21 cellular contexts compared by ENCODE assay signal in genomic region chr11:498297-499181, GRCh38. TPM values are rescaled to one million over a fixed set of nuclear protein-coding genes. Genes with fewer than 3 reads are reported as not detected.
A peak's percentile ranks its signal among the peaks of the same experiment; 100 is the strongest.
DNase-seq lines count a peak whose midpoint lies in the region; ATAC-seq and TF ChIP-seq lines count a peak whose summit lies in the region.
"Had no signal": no experiment of that assay in that cellular context is flagged by ENCODE, and none has a peak within 500 bp of the region (broad histone marks: within the 10 kb centered on the region; RNA-seq: fewer than 3 reads in every experiment).

No MANE protein-coding gene starts in this region.

- H2AFZ ChIP-seq in PC-3 (ENCODE audit: low read length) = no peak overlapping the region
- H2AFZ ChIP-seq: hepatocyte, PC-9 had no signal

- ATAC-seq in PC-3 (no peak), GM18870 (IDR thresholded peaks at IDR 0.05; ENCODE audit: unreplicated experiment) (no peak)

- H3K79me2 ChIP-seq in PC-3 (ENCODE audit: low read length) = peaks cover 5% of the 10 kb centered on the region

- H3K4me1 ChIP-seq in PC-3 (ENCODE audit: insufficient read depth, low read length) = no peaks in the 10 kb centered on the region
- peaks cover 81% of the 10 kb centered on the region for H3K4me1 ChIP-seq in left ventricle myocardium inferior

- DNase-seq in Ammon's horn (ENCODE audit: low spot score) (peak; percentile 2), PC-3 (no peak), left ventricle myocardium inferior (no peak), NCI-H1436 (lab: John Stamatoyannopoulos, UW) (no peak)
- DNase-seq in stimulated activated CD4-positive, alpha-beta T cell treated with anti-CD3 and anti-CD28 coated beads, Interleukin-2, amount 100 ng/mL, for 48 hours = no peak
- DNase-seq: activated CD4-positive, alpha-beta T cell treated with anti-CD3 and anti-CD28 coated beads, Interleukin-2, amount 50 U/mL, for 4 hours; activated naive CD8-positive, alpha-beta T cell treated with anti-CD3 and anti-CD28 coated beads, Interleukin-2, amount 10 ng/mL, durations not matched to agents 7 days and 5 days; activated T-cell treated with anti-CD3 and anti-CD28 coated beads, Interleukin-2, amount 50 U/mL, for 1 hour; effector CD4-positive, alpha-beta T cell; KBM-7; kidney glomerular epithelial cell; NCI-H1092 treated with DMSO at 0.1 percent for 48 hours; NCI-H2171; NCI-H748 treated with DMSO at 0.1 percent for 48 hours; PC-9; sigmoid colon; stimulated activated CD4-positive, alpha-beta T cell treated with anti-CD3 and anti-CD28 coated beads, Interleukin-2, amount 100 ng/mL, for 24 hours; testis had no signal

- H3K27ac ChIP-seq in PC-3 (ENCODE audit: low read length) = no peak overlapping the region
- H3K27ac ChIP-seq in left ventricle myocardium inferior (replicated peaks) = peak overlapping the region; percentile 99
- H3K27ac ChIP-seq: hepatocyte, neutrophil, PC-9, sigmoid colon, testis had no signal

- intact Hi-C loops in PC-3 (cut with micrococcal nuclease) (no loop called here), left ventricle myocardium inferior (cut with micrococcal nuclease) (no loop called here)

- no peaks in the 10 kb centered on the region for H4K20me1 ChIP-seq in PC-3 (ENCODE audit: low read length)

- BruUV-seq in PC-3 (replicated peaks; lab: Mats Ljungman, UMichigan) = TSS peak; percentile 39

- no peak overlapping the region for H3K4me2 ChIP-seq in PC-3 (ENCODE audit: low read length)
- H3K4me2 ChIP-seq: hepatocyte, PC-9 had no signal

- no peak overlapping the region for H3K9ac ChIP-seq in PC-3 (ENCODE audit: low read length)

- POLR2A ChIA-PET in PC-3 (lab: Charles Lee; ENCODE audit: unreplicated experiment) = no interaction called here

- H3K36me3 ChIP-seq in PC-3 (ENCODE audit: low read depth, low read length) (peaks cover 21% of the 10 kb centered on the region), left ventricle myocardium inferior (peaks cover 78% of the 10 kb centered on the region)

- CTCF ChIA-PET in PC-3 (lab: Charles Lee) = interaction anchor here (0.6 kb wide), 1 partner anchor 550 kb away, joined by 3 read pairs; no protein-coding TSS in a partner anchor

- H3K27me3 ChIP-seq in PC-3 (ENCODE audit: low read length) (no peaks in the 10 kb centered on the region), left ventricle myocardium inferior (ENCODE audit: low read depth) (no peaks in the 10 kb centered on the region)
- H3K27me3 ChIP-seq: hepatocyte, neutrophil, sigmoid colon, testis had no signal

- no peaks in the 10 kb centered on the region for H3F3A ChIP-seq in PC-3 (ENCODE audit: low read length, unreplicated experiment)

- no peaks in the 10 kb centered on the region for H3K9me3 ChIP-seq in PC-3 (ENCODE audit: low read length)
- H3K9me3 ChIP-seq in left ventricle myocardium inferior (replicated peaks) = no peaks in the 10 kb centered on the region
- H3K9me3 ChIP-seq: neutrophil, sigmoid colon, testis had no signal

- no peaks in the 10 kb centered on the region for H3K9me2 ChIP-seq in PC-3 (replicated peaks; ENCODE audit: low read length)

- H3K4me3 ChIP-seq in PC-3 (ENCODE audit: low read length) = no peak overlapping the region
- no peak overlapping the region for H3K4me3 ChIP-seq in left ventricle myocardium inferior
- H3K4me3 ChIP-seq: hepatocyte, PC-9, sigmoid colon, testis had no signal

- TF ChIP-seq CTCF in PC-3 (conservative IDR thresholded peaks at IDR 0.05; ENCODE audit: low read depth, low read length) (no peak), left ventricle myocardium inferior (IDR thresholded peaks at IDR 0.05; ENCODE audit: borderline replicate concordance) (no peak)

RNA-seq across cellular contexts. Expression of gene RNH1, which starts 8.5 kb away (rescaled TPM):
- 258 and 300 TPM in 2 replicates for total RNA-seq in PC-3 (2014; rRNA removed)
- total RNA-seq in left ventricle myocardium inferior = 142 TPM

RNA-seq across cellular contexts. Expression of gene HRAS, which starts 36.8 kb away (rescaled TPM):
- 128 and 167 TPM in 2 replicates for total RNA-seq in PC-3 (2014; rRNA removed)
- total RNA-seq in left ventricle myocardium inferior = 55.9 TPM

RNA-seq across cellular contexts. Expression of gene LRRC56, which starts 38.8 kb away (rescaled TPM):
- total RNA-seq in PC-3 (2014; rRNA removed) (1.0 and 1.5 TPM in 2 replicates), left ventricle myocardium inferior (0.25 TPM)

RNA-seq across cellular contexts. Expression of gene PTDSS2, which starts 48.5 kb away (rescaled TPM):
- total RNA-seq in PC-3 (2014; rRNA removed) (53.0 and 91.0 TPM in 2 replicates), left ventricle myocardium inferior (30.2 TPM)

RNA-seq across cellular contexts. Expression of gene ANO9, which starts 56.7 kb away (rescaled TPM):
- total RNA-seq in PC-3 (2014; rRNA removed) (16.6 and 22.5 TPM in 2 replicates), left ventricle myocardium inferior (0.11 TPM)
